In the genomic region with DNA sequence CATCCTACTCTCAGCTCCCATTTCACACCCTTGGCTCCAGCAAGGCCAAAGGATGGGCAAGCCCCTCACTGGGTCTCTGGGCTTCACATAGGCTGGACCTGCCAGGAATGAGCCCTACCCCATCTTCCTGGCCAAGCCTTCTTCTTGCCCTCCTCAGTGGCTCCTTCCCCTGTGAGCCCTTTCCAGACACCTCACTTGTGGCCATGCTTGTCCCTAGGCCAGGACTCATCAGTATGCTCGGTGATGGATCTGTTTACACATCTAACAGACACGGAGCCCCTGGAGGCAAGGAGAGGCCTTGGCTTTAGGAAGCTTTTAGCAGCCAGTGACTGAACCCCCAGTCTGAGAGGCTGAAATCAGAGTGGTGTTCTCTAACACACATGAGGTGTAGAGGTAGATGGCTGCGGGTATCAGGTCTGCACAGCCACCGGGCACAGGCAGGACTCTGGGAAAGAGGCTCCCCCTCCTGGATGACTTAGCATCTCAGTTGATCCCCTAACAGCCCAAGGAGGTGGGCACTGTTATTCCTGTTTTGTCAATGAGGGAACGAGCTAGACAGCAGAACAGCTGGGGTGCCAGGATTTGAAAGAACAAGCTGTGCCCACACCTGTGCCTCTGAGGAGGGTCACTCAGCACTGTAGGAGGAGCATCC, we compare ENCODE assay signal across 2 cellular contexts.
TF ChIP-seq lines count a peak whose summit lies in the region.

No MANE protein-coding gene starts in this region.

TF ChIP-seq in K562, 482 proteins besides CTCF, POLR2A, EP300 and RAD21:
- TF ChIP-seq HDAC3 (IDR thresholded peaks at IDR 0.05; ENCODE audit: borderline replicate concordance, partially characterized antibody): no peak

TF ChIP-seq in HepG2, 621 proteins besides CTCF, POLR2A, EP300 and RAD21:
- TF ChIP-seq, protein P1, sequence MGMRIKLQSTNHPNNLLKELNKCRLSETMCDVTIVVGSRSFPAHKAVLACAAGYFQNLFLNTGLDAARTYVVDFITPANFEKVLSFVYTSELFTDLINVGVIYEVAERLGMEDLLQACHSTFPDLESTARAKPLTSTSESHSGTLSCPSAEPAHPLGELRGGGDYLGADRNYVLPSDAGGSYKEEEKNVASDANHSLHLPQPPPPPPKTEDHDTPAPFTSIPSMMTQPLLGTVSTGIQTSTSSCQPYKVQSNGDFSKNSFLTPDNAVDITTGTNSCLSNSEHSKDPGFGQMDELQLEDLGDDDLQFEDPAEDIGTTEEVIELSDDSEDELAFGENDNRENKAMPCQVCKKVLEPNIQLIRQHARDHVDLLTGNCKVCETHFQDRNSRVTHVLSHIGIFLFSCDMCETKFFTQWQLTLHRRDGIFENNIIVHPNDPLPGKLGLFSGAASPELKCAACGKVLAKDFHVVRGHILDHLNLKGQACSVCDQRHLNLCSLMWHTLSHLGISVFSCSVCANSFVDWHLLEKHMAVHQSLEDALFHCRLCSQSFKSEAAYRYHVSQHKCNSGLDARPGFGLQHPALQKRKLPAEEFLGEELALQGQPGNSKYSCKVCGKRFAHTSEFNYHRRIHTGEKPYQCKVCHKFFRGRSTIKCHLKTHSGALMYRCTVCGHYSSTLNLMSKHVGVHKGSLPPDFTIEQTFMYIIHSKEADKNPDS (CRISPR knock-in tag; IDR thresholded peaks at IDR 0.05): no peak
- TF ChIP-seq ZNF781 (CRISPR knock-in tag; IDR thresholded peaks at IDR 0.05; ENCODE audit: borderline replicate concordance, not compliant biosample characterization): no peak
- TF ChIP-seq ZNF678 (CRISPR knock-in tag; IDR thresholded peaks at IDR 0.05): no peak
- TF ChIP-seq STAG1 (CRISPR knock-in tag; IDR thresholded peaks at IDR 0.05): peak; percentile 24; the same call in 1 of the 2 replicates
- TF ChIP-seq ZNF343 (CRISPR knock-in tag; IDR thresholded peaks at IDR 0.05): no peak
- no peak for TF ChIP-seq ZNF510 (CRISPR knock-in tag; IDR thresholded peaks at IDR 0.05; ENCODE audit: low read depth)
- no peak for TF ChIP-seq POLR2G (IDR thresholded peaks at IDR 0.05; ENCODE audit: low read depth, low read length)
